ENCODE assay signal across 10 cellular contexts in the genomic region with DNA sequence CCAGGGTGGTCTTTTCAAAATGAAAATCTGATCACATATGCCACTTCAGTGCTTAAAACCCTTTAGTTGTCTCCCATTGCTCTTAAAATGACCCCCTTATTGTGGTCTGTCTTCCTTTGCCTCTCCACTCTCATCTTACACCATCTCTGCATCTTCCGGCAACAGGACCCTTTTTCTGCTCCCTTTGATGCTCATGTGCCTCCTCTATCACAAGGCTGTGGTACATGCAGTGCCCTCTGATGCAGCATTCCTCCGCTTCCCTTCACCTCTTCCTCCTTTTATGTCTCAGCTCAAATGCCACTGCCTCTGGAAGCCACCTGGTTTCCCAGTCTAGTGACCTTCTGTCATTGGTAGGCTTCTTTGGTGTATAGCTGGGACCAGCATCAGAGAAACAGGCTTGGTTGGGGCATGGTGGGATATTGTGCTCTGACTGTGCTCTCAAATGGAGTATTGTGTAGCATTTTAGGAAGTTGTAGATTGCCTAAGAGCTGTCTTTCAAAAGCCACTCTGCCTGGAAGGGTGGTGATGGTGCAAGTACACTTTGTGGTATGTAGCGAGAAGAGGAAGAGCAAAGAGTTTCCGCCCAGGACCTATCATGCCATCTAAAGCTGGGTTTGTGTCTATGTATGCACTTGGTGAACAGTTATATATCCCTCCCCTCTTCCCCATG. TPM values are rescaled to one million over a fixed set of nuclear protein-coding genes. Genes with fewer than 3 reads are reported as not detected.
DNase-seq lines count a peak whose midpoint lies in the region; ATAC-seq and TF ChIP-seq lines count a peak whose summit lies in the region.
"Had no signal": no experiment of that assay in that cellular context is flagged by ENCODE, and none has a peak within 500 bp of the region (broad histone marks: within the 10 kb centered on the region; RNA-seq: fewer than 3 reads in every experiment).

No MANE protein-coding gene starts in this region.

- H3K9me3 ChIP-seq in spleen, result no peaks in the 10 kb centered on the region

- TF ChIP-seq CTCF in spleen (IDR thresholded peaks at IDR 0.05 in 8 of 11, conservative IDR thresholded peaks at IDR 0.05 in 3 of 11), result no peak

- no peak for ATAC-seq in GM21786 (IDR thresholded peaks at IDR 0.05; ENCODE audit: unreplicated experiment)

- no peak for TF ChIP-seq POLR2A in spleen (IDR thresholded peaks at IDR 0.05)

- intact Hi-C loops in spleen (cut with DNase I; ENCODE audit: low total_unique reads), result no loop called here

- no peaks in the 10 kb centered on the region for H3K27me3 ChIP-seq in spleen (replicated peaks in 1 of 7)

- WGBS in spleen, 5 donors, result 22 to 67% (median 45%) methylated on average over 4 of the region's 4 CpGs

- DNase-seq in NK-92 treated with Interleukin-12 subunit alpha and Interleukin-12 subunit beta, amount 100 ng/mL, for 24 hours (lab: John Stamatoyannopoulos, UW), result peak; percentile 57
- DNase-seq in NK-92 (lab: John Stamatoyannopoulos, UW; ENCODE audit: unreplicated experiment) (no peak), OCI-M1 (lab: John Stamatoyannopoulos, UW) (peak; percentile 93), globus pallidus (ENCODE audit: low spot score) (peak; percentile 72), spleen (no peak), NCI-H1436 treated with DMSO at 0.1 percent for 48 hours (lab: John Stamatoyannopoulos, UW) (no peak)
- DNase-seq in activated CD8-positive, alpha-beta memory T cell treated with anti-CD3 and anti-CD28 coated beads, Interleukin-2, amount 50 U/mL, for 4 hours, result no peak
- DNase-seq: activated CD4-positive, alpha-beta T cell treated with anti-CD3 and anti-CD28 coated beads for 48 hours had no signal

- peak overlapping the region in 1 of 8 donors; percentile 57 for H3K4me3 ChIP-seq in spleen

- peaks cover 38 to 98% (median 82%) of the 10 kb centered on the region in 6 donors for H3K4me1 ChIP-seq in spleen

- no peaks in the 10 kb centered on the region for H3K36me3 ChIP-seq in spleen

- H3K27ac ChIP-seq in spleen, result peak overlapping the region; percentile 23 to 94 (median 84)
- H3K27ac ChIP-seq: 22Rv1 had no signal

RNA-seq across cellular contexts. Expression of gene ARHGAP26, which starts 28.1 kb away (rescaled TPM):
- total RNA-seq in spleen, result 100 to 1,000 TPM in 1 of 7 donors, 10 to 100 TPM in 6; 33.6 to 148 (median 65.9) TPM
- 1 to 10 TPM; 4.2 to 5.9 (median 4.2) TPM for polyA plus RNA-seq in spleen

Comparison
In these comparisons a context has a peak if more than half of its experiments do, and no peak if none do; other contexts are left out.
1. DNase-seq: peak in NK-92 treated with Interleukin-12 subunit alpha and Interleukin-12 subunit beta, amount 100 ng/mL, for 24 hours (single experiment), OCI-M1 (single experiment) and globus pallidus (single experiment); none in NK-92 (single experiment), spleen (single experiment), activated CD8-positive, alpha-beta memory T cell treated with anti-CD3 and anti-CD28 coated beads, Interleukin-2, amount 50 U/mL, for 4 hours (single experiment) and NCI-H1436 treated with DMSO at 0.1 percent for 48 hours (single experiment).